In the genomic region with DNA sequence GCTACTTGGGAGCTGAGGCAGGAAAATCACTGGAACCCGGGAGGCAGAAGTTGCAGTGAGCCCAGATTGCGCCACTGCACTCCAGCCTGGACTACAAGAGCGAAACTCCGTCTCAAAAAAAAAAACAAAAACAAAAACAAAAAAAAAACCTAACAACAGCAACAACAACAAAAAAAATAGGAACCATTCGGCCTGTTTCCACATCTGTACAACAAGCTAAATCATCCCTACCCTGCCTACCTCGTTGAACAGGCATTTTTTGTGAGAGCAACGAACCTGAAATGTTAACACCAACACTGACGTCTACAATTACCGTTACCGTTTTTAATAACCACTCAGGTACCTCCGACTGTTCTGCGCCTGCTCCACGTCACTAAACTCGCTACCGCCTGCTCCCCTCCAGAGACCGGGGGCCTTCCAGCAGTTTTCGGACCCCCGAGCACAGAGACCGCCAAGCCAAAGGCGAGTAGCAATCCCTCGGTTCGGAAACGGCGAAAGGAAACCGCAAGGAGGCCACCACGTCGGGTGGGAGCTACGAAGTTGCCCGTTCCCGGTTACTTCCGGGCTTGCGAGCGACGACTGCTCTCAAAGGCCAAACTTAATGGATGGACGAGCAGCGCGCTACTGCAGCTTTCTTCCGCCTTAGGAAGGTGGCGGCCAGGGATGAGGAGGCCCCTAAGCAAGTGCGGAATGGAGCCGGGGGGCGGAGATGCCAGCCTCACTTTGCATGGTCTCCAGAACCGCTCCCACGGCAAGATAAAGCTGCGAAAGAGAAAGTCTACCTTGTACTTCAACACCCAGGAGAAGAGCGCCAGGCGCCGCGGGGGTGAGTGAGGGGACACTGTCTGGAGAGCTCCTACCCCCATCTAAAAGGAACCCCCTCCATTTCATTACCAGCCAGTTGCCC, we compare ENCODE assay signal across 1 cellular context.
TF ChIP-seq lines count a peak whose summit lies in the region.

Gene PIGB (plus strand): TSS at position 635 of the 907 bp plus-strand sequence. CDS start 29 bp downstream, at position 664.
A gene with protein sequence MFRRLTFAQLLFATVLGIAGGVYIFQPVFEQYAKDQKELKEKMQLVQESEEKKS (minus strand): TSS at position 536 of the 907 bp plus-strand sequence. CDS start 1,331 bp downstream, outside the sequence.

TF ChIP-seq in HepG2, 621 proteins besides CTCF, POLR2A, EP300 and RAD21 (continued from another document and continues in another):
- no peak for TF ChIP-seq ZNF784 (CRISPR knock-in tag; IDR thresholded peaks at IDR 0.05; ENCODE audit: borderline replicate concordance)
- TF ChIP-seq BCL3 (CRISPR knock-in tag; IDR thresholded peaks at IDR 0.05): 0 out of 2 replicates have a peak, but pooled peaks have one; percentile 56
- TF ChIP-seq ZNF563 (CRISPR knock-in tag; IDR thresholded peaks at IDR 0.05): peak; percentile 55; the same call in 1 of the 2 replicates
- peak; percentile 97 for TF ChIP-seq ETV5 (CRISPR knock-in tag; IDR thresholded peaks at IDR 0.05; ENCODE audit: borderline replicate concordance)
- TF ChIP-seq TSC22D2 (CRISPR knock-in tag; IDR thresholded peaks at IDR 0.05; ENCODE audit: borderline replicate concordance): peak; percentile 72
- no peak; the same call in 1 of the 2 replicates for TF ChIP-seq NR0B2 (CRISPR knock-in tag; IDR thresholded peaks at IDR 0.05)
- TF ChIP-seq MYPOP (CRISPR knock-in tag; IDR thresholded peaks at IDR 0.05): peak; percentile 82
- TF ChIP-seq TBP (CRISPR knock-in tag; IDR thresholded peaks at IDR 0.05): no peak
- peak; percentile 81 for TF ChIP-seq CBX1 (IDR thresholded peaks at IDR 0.05; ENCODE audit: low read depth)
- 0 out of 2 replicates have a peak, but pooled peaks have one; percentile 30 for TF ChIP-seq RERE (CRISPR knock-in tag; IDR thresholded peaks at IDR 0.05; ENCODE audit: low read depth)
- TF ChIP-seq HIC2 (CRISPR knock-in tag; IDR thresholded peaks at IDR 0.05; ENCODE audit: low read depth): no peak
- peak; percentile 60 for TF ChIP-seq FOXA3 (CRISPR knock-in tag; IDR thresholded peaks at IDR 0.05)
- TF ChIP-seq, protein P1, sequence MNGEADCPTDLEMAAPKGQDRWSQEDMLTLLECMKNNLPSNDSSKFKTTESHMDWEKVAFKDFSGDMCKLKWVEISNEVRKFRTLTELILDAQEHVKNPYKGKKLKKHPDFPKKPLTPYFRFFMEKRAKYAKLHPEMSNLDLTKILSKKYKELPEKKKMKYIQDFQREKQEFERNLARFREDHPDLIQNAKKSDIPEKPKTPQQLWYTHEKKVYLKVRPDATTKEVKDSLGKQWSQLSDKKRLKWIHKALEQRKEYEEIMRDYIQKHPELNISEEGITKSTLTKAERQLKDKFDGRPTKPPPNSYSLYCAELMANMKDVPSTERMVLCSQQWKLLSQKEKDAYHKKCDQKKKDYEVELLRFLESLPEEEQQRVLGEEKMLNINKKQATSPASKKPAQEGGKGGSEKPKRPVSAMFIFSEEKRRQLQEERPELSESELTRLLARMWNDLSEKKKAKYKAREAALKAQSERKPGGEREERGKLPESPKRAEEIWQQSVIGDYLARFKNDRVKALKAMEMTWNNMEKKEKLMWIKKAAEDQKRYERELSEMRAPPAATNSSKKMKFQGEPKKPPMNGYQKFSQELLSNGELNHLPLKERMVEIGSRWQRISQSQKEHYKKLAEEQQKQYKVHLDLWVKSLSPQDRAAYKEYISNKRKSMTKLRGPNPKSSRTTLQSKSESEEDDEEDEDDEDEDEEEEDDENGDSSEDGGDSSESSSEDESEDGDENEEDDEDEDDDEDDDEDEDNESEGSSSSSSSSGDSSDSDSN (CRISPR knock-in tag; IDR thresholded peaks at IDR 0.05): peak; percentile 64; the same call in 1 of the 2 replicates
- no peak for TF ChIP-seq RBM22 (optimal IDR thresholded peaks at IDR 0.05; ENCODE audit: low read length)
- peak; percentile 57; the same call in 1 of the 2 replicates for TF ChIP-seq RXRB (CRISPR knock-in tag; IDR thresholded peaks at IDR 0.05; ENCODE audit: borderline replicate concordance)
- TF ChIP-seq ARHGAP35 (CRISPR knock-in tag; IDR thresholded peaks at IDR 0.05; ENCODE audit: borderline replicate concordance): peak; percentile 71; the same call in 1 of the 2 replicates
- TF ChIP-seq ZMYM2 (CRISPR knock-in tag; IDR thresholded peaks at IDR 0.05): 0 out of 2 replicates have a peak, but pooled peaks have one; percentile 29
- TF ChIP-seq NFE2 (CRISPR knock-in tag; IDR thresholded peaks at IDR 0.05): no peak
- TF ChIP-seq AKNA (CRISPR knock-in tag; IDR thresholded peaks at IDR 0.05; ENCODE audit: borderline replicate concordance): no peak
- no peak for TF ChIP-seq ZNF17 (CRISPR knock-in tag; IDR thresholded peaks at IDR 0.05)
- TF ChIP-seq, protein P2, sequence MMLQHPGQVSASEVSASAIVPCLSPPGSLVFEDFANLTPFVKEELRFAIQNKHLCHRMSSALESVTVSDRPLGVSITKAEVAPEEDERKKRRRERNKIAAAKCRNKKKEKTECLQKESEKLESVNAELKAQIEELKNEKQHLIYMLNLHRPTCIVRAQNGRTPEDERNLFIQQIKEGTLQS (CRISPR knock-in tag; IDR thresholded peaks at IDR 0.05): no peak; the same call in 1 of the 2 replicates
- peak; percentile 68; the same call in 1 of the 2 replicates for TF ChIP-seq TBX2 (CRISPR knock-in tag; IDR thresholded peaks at IDR 0.05; ENCODE audit: borderline replicate concordance)
- TF ChIP-seq ZNF576 (CRISPR knock-in tag; IDR thresholded peaks at IDR 0.05): 0 out of 2 replicates have a peak, but pooled peaks have one; percentile 36
- no peak for TF ChIP-seq TAF15 (IDR thresholded peaks at IDR 0.05; ENCODE audit: low read depth, low read length, poor library complexity, severe bottlenecking)
- TF ChIP-seq YEATS2 (CRISPR knock-in tag; IDR thresholded peaks at IDR 0.05; ENCODE audit: borderline replicate concordance): peak; percentile 93
- peak; percentile 96 for TF ChIP-seq SIN3A (IDR thresholded peaks at IDR 0.05; ENCODE audit: borderline replicate concordance, low read depth, low read length)
